7 cellular contexts compared by ENCODE assay signal in genomic region chr1:207751790-207752455, GRCh38. TPM values are rescaled to one million over a fixed set of nuclear protein-coding genes. Genes with fewer than 3 reads are reported as not detected.
DNase-seq lines count a peak whose midpoint lies in the region; ATAC-seq, FAIRE-seq and TF ChIP-seq lines count a peak whose summit lies in the region.

Gene CD46, plus strand, starts transcription at chr1:207752054. Its CDS starts 159 bp downstream, at chr1:207752213.

- H3K4me3 ChIP-seq in astrocyte (ENCODE audit: insufficient read depth, low read depth, low read length), result peak within 1 kb of the TSS; percentile 93

- H3K9me3 ChIP-seq in astrocyte (ENCODE audit: insufficient read depth, low read depth, low read length), result no peaks in the 10 kb centered on the region

- H3K4me1 ChIP-seq in astrocyte (ENCODE audit: insufficient read depth, low read length), result peaks cover 8% of the 10 kb centered on the region

- TF ChIP-seq POLR2A in GM18505 (IDR thresholded peaks at IDR 0.05; ENCODE audit: borderline replicate concordance, extremely low read depth, insufficient read depth, insufficient read length), result peak; percentile 94

- DNase-seq in NCI-H2029 (lab: John Stamatoyannopoulos, UW) (peak; percentile 94), T-helper 22 cell (ENCODE audit: low read depth) (peak; percentile 90), astrocyte (ENCODE audit: low read depth) (peak; percentile 83), hepatic stellate cell (ENCODE audit: low spot score) (peak; percentile 88), renal cortical epithelial cell (ENCODE audit: low read depth) (peak; percentile 90)

- peak within 1 kb of the TSS; percentile 99 for H3K4me3 Mint-ChIP-seq in astrocyte (ENCODE audit: unreplicated experiment)

- peaks cover 51% of the 10 kb centered on the region for H3K79me2 ChIP-seq in astrocyte (ENCODE audit: insufficient read depth, low read length)

- peak within 1 kb of the TSS; percentile 91 for H3K9ac ChIP-seq in astrocyte (ENCODE audit: low read length)

- no peaks in the 10 kb centered on the region for H3K27me3 ChIP-seq in astrocyte (ENCODE audit: insufficient read depth, low read length)

- H3K27ac ChIP-seq in astrocyte (ENCODE audit: low read depth, low read length), result peak within 1 kb of the TSS; percentile 50

- peak within 1 kb of the TSS; percentile 89 for H3K4me2 ChIP-seq in astrocyte (ENCODE audit: low read length)

- FAIRE-seq in astrocyte (lab: Jason Lieb, UNC), result no peak

- peak within 1 kb of the TSS; percentile 91 for H3K27ac Mint-ChIP-seq in astrocyte (ENCODE audit: unreplicated experiment)

- no peaks in the 10 kb centered on the region for H3K9me3 Mint-ChIP-seq in astrocyte (ENCODE audit: unreplicated experiment)

- no peaks in the 10 kb centered on the region for H3K36me3 ChIP-seq in astrocyte (ENCODE audit: insufficient read depth, low read length)

- H4K20me1 ChIP-seq in astrocyte (ENCODE audit: insufficient read depth, low read length), result peaks cover 42% of the 10 kb centered on the region

- TF ChIP-seq CTCF in astrocyte (IDR thresholded peaks at IDR 0.05; ENCODE audit: insufficient read depth, low read depth, low read length), result no peak

- H3K4me1 Mint-ChIP-seq in astrocyte (ENCODE audit: low read depth, unreplicated experiment), result peaks cover 24% of the 10 kb centered on the region

- H2AFZ ChIP-seq in astrocyte (ENCODE audit: low read depth, low read length), result peak within 1 kb of the TSS; percentile 95

- ATAC-seq in GM18505 (IDR thresholded peaks at IDR 0.05; ENCODE audit: unreplicated experiment) (peak; percentile 96), HG02973 (IDR thresholded peaks at IDR 0.05; ENCODE audit: unreplicated experiment) (peak; percentile 91)

- H3K36me3 Mint-ChIP-seq in astrocyte (ENCODE audit: low read depth, unreplicated experiment), result no peaks in the 10 kb centered on the region

- H3K27me3 Mint-ChIP-seq in astrocyte (ENCODE audit: low read depth, unreplicated experiment), result no peaks in the 10 kb centered on the region

RNA-seq across cellular contexts. Expression of gene CD46, which starts in this region (rescaled TPM):
- total RNA-seq in astrocyte (175 and 176 TPM in 2 replicates), renal cortical epithelial cell (160 and 249 TPM in 2 replicates)

Comparison
In these comparisons a context has a peak if more than half of its experiments do, and no peak if none do; other contexts are left out.
1. Peak in every context shown above with its lines: DNase-seq, ATAC-seq, H3K4me3 ChIP-seq and H3K27ac ChIP-seq.